Comparison of ENCODE assay signal across 8 cellular contexts in the genomic region with DNA sequence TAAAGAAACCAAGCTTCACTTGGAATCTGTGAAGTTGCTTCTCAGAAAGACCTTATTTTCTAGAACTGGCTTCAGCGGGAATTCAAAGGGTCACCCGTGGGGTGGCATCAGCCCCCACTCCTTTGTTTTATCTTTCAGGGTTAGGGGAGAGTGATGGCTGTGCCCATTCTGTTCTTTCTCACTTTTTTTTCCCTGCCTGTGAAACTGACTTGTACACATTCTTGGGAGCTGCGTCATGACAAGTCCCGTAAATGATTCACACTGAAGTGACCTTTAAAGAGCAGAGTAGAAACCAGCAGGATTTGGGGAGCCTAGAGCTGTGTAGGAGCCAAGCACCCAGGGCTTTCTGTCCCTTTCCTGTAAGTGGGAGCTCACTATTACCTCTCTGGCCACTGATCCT. TPM values are rescaled to one million over a fixed set of nuclear protein-coding genes. Genes with fewer than 3 reads are reported as not detected.
A peak's percentile ranks its signal among the peaks of the same experiment; 100 is the strongest.
DNase-seq lines count a peak whose midpoint lies in the region; ATAC-seq and TF ChIP-seq lines count a peak whose summit lies in the region.

No MANE protein-coding gene starts in this region.

- H3K79me2 ChIP-seq in HCT116 (ENCODE audit: insufficient read depth, low read length), result no peaks in the 10 kb centered on the region

- H3K4me3 ChIP-seq in HCT116 (replicated peaks in 1 of 2; ENCODE audit: low read depth in 1 of 2, low read length in 2 of 2) (peak overlapping the region; percentile 0 to 46; a peak in 3 of 4 replicates), brain microvascular endothelial cell (ENCODE audit: low read depth, low read length) (no peak overlapping the region), kidney epithelial cell (ENCODE audit: low read depth, low read length) (no peak overlapping the region), stomach (no peak overlapping the region)

- no TSS peak for BruUV-seq in HCT116 (replicated peaks; lab: Mats Ljungman, UMichigan)

- H3K4me2 ChIP-seq in HCT116 (ENCODE audit: low read length), result peak overlapping the region; percentile 78

- H3K27ac ChIP-seq in HCT116 (ENCODE audit: low read depth, low read length) (peak overlapping the region; percentile 79), brain microvascular endothelial cell (peak overlapping the region; percentile 83), stomach (peak overlapping the region; percentile 82 to 90 (median 84))

- H3K9me2 ChIP-seq in HCT116 (ENCODE audit: insufficient read depth), result no peaks in the 10 kb centered on the region

- H4K20me1 ChIP-seq in HCT116 (ENCODE audit: insufficient read depth), result no peaks in the 10 kb centered on the region

- H3K9ac ChIP-seq in HCT116 (ENCODE audit: low read length), result peak overlapping the region; percentile 32

- H3K9me3 ChIP-seq in HCT116 (ENCODE audit: control insufficient read depth in 1 of 2, insufficient read depth in 1 of 2, low read depth in 1 of 2, low read length in 2 of 2) (no peaks in the 10 kb centered on the region), stomach (no peaks in the 10 kb centered on the region)

- RAD21 ChIA-PET in HCT116 (lab: Charles Lee; ENCODE audit: low non-redundant PET in 1 of 2, low total read pairs in 2 of 2, uncharacterized antibody in 2 of 2, unreplicated experiment in 2 of 2), result interaction anchor here in 1 of 2 experiments (1.0 to 1.8 kb wide), 2 partner anchors 9 to 179 kb away, joined by 3 to 7 read pairs; no protein-coding TSS in a partner anchor

- H3K36me3 ChIP-seq in HCT116 (ENCODE audit: control insufficient read depth in 1 of 2, insufficient read depth in 2 of 2, low read length in 2 of 2), result no peaks in the 10 kb centered on the region
- no peaks in the 10 kb centered on the region for H3K36me3 ChIP-seq in brain microvascular endothelial cell (replicated peaks)
- H3K36me3 ChIP-seq in kidney epithelial cell (ENCODE audit: control insufficient read depth, insufficient read depth, low read length), result no peaks in the 10 kb centered on the region
- H3K36me3 ChIP-seq in stomach, result peaks cover 0 to 16% (median 5%) of the 10 kb centered on the region in 4 donors

- TF ChIP-seq EP300 in stomach (IDR thresholded peaks at IDR 0.05), result peak; percentile 82

- peak; percentile 86 for ATAC-seq in HCT116
- no peak for ATAC-seq in HG03469 (IDR thresholded peaks at IDR 0.05; ENCODE audit: unreplicated experiment)

- TF ChIP-seq CTCF in HCT116 (IDR thresholded peaks at IDR 0.05 in 2 of 3, conservative IDR thresholded peaks at IDR 0.05 in 1 of 3; ENCODE audit: borderline replicate concordance in 1 of 3, insufficient read depth in 1 of 3, low read depth in 2 of 3, low read length in 2 of 3) (no peak), brain microvascular endothelial cell (IDR thresholded peaks at IDR 0.05; ENCODE audit: low read depth, low read length, missing control alignments) (no peak), kidney epithelial cell (IDR thresholded peaks at IDR 0.05; ENCODE audit: insufficient read depth, low read length, poor library complexity, severe bottlenecking) (no peak), stomach (IDR thresholded peaks at IDR 0.05) (no peak)

- WGBS in stomach, 5 donors, result 23 to 34% (median 24%) methylated on average over 4 of the region's 4 CpGs

- POLR2A ChIA-PET in HCT116 (lab: Charles Lee), result interaction anchor here (3.0 kb wide), 1 partner anchor 9 kb away, joined by 9 read pairs; no protein-coding TSS in a partner anchor

- DNase-seq in HCT116 (ENCODE audit: low read depth, low spot score) (peak; percentile 78), brain microvascular endothelial cell (peak; percentile 86), kidney epithelial cell (ENCODE audit: low read depth) (peak; percentile 77), stomach (peak; percentile 37), NCI-H2171 treated with DMSO at 0.1 percent for 48 hours (lab: John Stamatoyannopoulos, UW) (no peak), DMS79 treated with DMSO at 0.1 percent for 48 hours (lab: John Stamatoyannopoulos, UW) (no peak)
- DNase-seq in activated CD4-positive, alpha-beta T cell treated with anti-CD3 and anti-CD28 coated beads, Interleukin-2, amount 50 U/mL, for 48 hours, result no peak

- H3K27me3 ChIP-seq in HCT116 (ENCODE audit: insufficient read depth, low read length) (no peaks in the 10 kb centered on the region), brain microvascular endothelial cell (replicated peaks) (no peaks in the 10 kb centered on the region), kidney epithelial cell (ENCODE audit: control insufficient read depth, insufficient read depth, low read length) (no peaks in the 10 kb centered on the region), stomach (no peaks in the 10 kb centered on the region)

- CTCF ChIA-PET in HCT116 (lab: Charles Lee), result interaction anchor here (1.4 to 2.3 kb wide), 5 partner anchors 9 to 221 kb away, joined by 3 to 24 read pairs (median 7); no protein-coding TSS in a partner anchor

- peak; percentile 19; the same call in 1 of the 2 replicates for TF ChIP-seq RAD21 in HCT116 (IDR thresholded peaks at IDR 0.05; ENCODE audit: low read depth)

- in situ Hi-C loops in brain microvascular endothelial cell (cut with HindIII; ENCODE audit: low pct_ligation_motif_present, low sequenced_read_pairs), result loop anchor here (25.0 kb wide), 1 partner anchor 173 kb away; no protein-coding TSS in a partner anchor

- TF ChIP-seq POLR2A in HCT116 (IDR thresholded peaks at IDR 0.05; ENCODE audit: borderline replicate concordance, extremely low read depth, insufficient read depth, insufficient read length) (no peak), stomach (IDR thresholded peaks at IDR 0.05) (no peak)

- intact Hi-C loops in HCT116 (cut with micrococcal nuclease) (no loop called here), stomach (cut with DNase I; ENCODE audit: low total_unique reads) (loop anchor here (10.0 kb wide), 1 partner anchor 51 kb away; no protein-coding TSS in a partner anchor)

- no peak overlapping the region for H2AFZ ChIP-seq in HCT116 (ENCODE audit: low read depth, low read length, poor library complexity, severe bottlenecking)

- H3K4me1 ChIP-seq in HCT116 (ENCODE audit: control insufficient read depth in 1 of 2, insufficient read depth in 2 of 2, low read length in 2 of 2), result peaks cover 46 to 62% of the 10 kb centered on the region in 2 experiments
- peaks cover 24 to 58% (median 51%) of the 10 kb centered on the region in 4 donors for H3K4me1 ChIP-seq in stomach

TF ChIP-seq in HCT116, 20 proteins besides CTCF, POLR2A, EP300 and RAD21 (continues in another document):
- TF ChIP-seq, protein P1, sequence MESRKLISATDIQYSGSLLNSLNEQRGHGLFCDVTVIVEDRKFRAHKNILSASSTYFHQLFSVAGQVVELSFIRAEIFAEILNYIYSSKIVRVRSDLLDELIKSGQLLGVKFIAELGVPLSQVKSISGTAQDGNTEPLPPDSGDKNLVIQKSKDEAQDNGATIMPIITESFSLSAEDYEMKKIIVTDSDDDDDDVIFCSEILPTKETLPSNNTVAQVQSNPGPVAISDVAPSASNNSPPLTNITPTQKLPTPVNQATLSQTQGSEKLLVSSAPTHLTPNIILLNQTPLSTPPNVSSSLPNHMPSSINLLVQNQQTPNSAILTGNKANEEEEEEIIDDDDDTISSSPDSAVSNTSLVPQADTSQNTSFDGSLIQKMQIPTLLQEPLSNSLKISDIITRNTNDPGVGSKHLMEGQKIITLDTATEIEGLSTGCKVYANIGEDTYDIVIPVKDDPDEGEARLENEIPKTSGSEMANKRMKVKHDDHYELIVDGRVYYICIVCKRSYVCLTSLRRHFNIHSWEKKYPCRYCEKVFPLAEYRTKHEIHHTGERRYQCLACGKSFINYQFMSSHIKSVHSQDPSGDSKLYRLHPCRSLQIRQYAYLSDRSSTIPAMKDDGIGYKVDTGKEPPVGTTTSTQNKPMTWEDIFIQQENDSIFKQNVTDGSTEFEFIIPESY (IDR thresholded peaks at IDR 0.05; ENCODE audit: extremely low read depth, insufficient replicate concordance, low read length), result no peak
- peak; percentile 77; the same call in 1 of the 2 replicates for TF ChIP-seq CBX3 (IDR thresholded peaks at IDR 0.05; ENCODE audit: low read depth)
- no peak for TF ChIP-seq ZFX (IDR thresholded peaks at IDR 0.05)
- peak; percentile 93 for TF ChIP-seq SP1 (IDR thresholded peaks at IDR 0.05; ENCODE audit: low read depth)
- no peak for TF ChIP-seq EGR1 (IDR thresholded peaks at IDR 0.05; ENCODE audit: low read depth)
- TF ChIP-seq ZNF274 (IDR thresholded peaks at IDR 0.05; ENCODE audit: low read depth, low read length), result no peak
- no peak for TF ChIP-seq SIN3A (IDR thresholded peaks at IDR 0.05; ENCODE audit: low read depth)
- TF ChIP-seq, protein P2, sequence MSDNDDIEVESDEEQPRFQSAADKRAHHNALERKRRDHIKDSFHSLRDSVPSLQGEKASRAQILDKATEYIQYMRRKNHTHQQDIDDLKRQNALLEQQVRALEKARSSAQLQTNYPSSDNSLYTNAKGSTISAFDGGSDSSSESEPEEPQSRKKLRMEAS (IDR thresholded peaks at IDR 0.05), result peak; percentile 50; the same call in 1 of the 2 replicates
- TF ChIP-seq, protein P3, sequence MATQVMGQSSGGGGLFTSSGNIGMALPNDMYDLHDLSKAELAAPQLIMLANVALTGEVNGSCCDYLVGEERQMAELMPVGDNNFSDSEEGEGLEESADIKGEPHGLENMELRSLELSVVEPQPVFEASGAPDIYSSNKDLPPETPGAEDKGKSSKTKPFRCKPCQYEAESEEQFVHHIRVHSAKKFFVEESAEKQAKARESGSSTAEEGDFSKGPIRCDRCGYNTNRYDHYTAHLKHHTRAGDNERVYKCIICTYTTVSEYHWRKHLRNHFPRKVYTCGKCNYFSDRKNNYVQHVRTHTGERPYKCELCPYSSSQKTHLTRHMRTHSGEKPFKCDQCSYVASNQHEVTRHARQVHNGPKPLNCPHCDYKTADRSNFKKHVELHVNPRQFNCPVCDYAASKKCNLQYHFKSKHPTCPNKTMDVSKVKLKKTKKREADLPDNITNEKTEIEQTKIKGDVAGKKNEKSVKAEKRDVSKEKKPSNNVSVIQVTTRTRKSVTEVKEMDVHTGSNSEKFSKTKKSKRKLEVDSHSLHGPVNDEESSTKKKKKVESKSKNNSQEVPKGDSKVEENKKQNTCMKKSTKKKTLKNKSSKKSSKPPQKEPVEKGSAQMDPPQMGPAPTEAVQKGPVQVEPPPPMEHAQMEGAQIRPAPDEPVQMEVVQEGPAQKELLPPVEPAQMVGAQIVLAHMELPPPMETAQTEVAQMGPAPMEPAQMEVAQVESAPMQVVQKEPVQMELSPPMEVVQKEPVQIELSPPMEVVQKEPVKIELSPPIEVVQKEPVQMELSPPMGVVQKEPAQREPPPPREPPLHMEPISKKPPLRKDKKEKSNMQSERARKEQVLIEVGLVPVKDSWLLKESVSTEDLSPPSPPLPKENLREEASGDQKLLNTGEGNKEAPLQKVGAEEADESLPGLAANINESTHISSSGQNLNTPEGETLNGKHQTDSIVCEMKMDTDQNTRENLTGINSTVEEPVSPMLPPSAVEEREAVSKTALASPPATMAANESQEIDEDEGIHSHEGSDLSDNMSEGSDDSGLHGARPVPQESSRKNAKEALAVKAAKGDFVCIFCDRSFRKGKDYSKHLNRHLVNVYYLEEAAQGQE (IDR thresholded peaks at IDR 0.05; ENCODE audit: low read depth), result no peak

RNA-seq across cellular contexts. Expression of a gene that starts 43.8 kb away (rescaled TPM):
- total RNA-seq in HCT116 (2021; ENCODE audit: unreplicated experiment) (9.6 TPM), kidney epithelial cell (13.1 and 14.6 TPM in 2 replicates), stomach (10 to 100 TPM in 2 of 5 donors, 1 to 10 TPM in 2, not detected in 1; 3.1 to 80.3 (median 12.5) TPM)
- 6.4 and 8.7 TPM in 2 replicates for polyA plus RNA-seq in HCT116 (2012)
- 10 to 100 TPM; 11.6 to 17.1 (median 12.0) TPM for polyA plus RNA-seq in stomach

Comparison
In these comparisons a context has a peak if more than half of its experiments do, and no peak if none do; other contexts are left out.
1. DNase-seq: peak in HCT116 (single experiment), brain microvascular endothelial cell (single experiment), kidney epithelial cell (single experiment) and stomach (single experiment); none in NCI-H2171 treated with DMSO at 0.1 percent for 48 hours (single experiment), DMS79 treated with DMSO at 0.1 percent for 48 hours (single experiment) and activated CD4-positive, alpha-beta T cell treated with anti-CD3 and anti-CD28 coated beads, Interleukin-2, amount 50 U/mL, for 48 hours (0 of 2).
2. H3K4me3 ChIP-seq: peak in HCT116 (2 of 2); none in brain microvascular endothelial cell (single experiment), kidney epithelial cell (single experiment) and stomach (0 of 4).
3. Peak in every context shown above with its lines, with median percentiles within 50 percentile points of each other: H3K27ac ChIP-seq.